ENCODE assay signal across 8 cellular contexts in the genomic region with DNA sequence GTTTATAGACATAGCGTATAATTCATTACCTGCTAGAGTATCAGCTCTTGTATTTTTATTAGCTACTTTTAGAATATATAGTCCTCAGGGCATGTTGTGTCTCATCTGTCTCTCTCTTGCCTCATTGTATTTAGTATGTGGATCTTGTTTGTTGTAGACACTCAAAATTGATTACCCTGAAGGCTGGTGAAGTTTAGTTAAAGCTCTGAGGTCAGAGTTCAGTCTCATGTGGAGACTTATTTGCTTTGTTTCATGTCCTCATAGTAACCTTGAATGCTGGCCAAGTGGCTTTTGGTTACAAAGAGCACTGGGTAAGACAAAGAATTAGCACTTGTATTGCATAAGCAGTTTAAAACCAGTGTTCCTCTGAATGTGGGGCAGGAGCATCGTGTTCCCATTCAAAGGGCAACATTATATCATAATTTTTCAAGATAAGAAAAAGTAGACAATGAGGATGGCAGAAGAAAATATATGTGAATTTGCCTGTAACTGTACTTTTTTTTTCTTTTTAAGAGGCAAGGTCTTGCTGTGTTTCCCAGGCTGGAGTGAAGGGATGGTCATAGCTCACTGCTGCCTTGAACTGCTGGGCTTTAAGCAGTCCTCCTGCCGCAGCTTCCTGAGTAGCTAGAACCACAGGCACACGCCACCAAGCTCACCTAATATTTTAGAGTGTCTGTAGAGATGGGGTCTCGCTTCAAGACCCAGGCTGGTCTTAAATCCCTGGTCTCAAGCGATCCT. TPM values are rescaled to one million over a fixed set of nuclear protein-coding genes. Genes with fewer than 3 reads are reported as not detected.
DNase-seq lines count a peak whose midpoint lies in the region; ATAC-seq, FAIRE-seq and TF ChIP-seq lines count a peak whose summit lies in the region.

No MANE protein-coding gene starts in this region.

- H3K36me3 ChIP-seq in Karpas-422 (ENCODE audit: insufficient read depth, low read length) (peaks cover 35% of the 10 kb centered on the region; the same call in 1 of the 2 replicates), SK-N-SH (replicated peaks in 1 of 2; ENCODE audit: control insufficient read depth in 1 of 2, insufficient read depth in 2 of 2, low read length in 1 of 2) (peaks cover 0 to 19% of the 10 kb centered on the region in 2 experiments)

- no peak for ATAC-seq in GM19351 (IDR thresholded peaks at IDR 0.05; ENCODE audit: unreplicated experiment)

- WGBS in SK-N-SH (ENCODE audit: low lambda C conversion rate): 94% methylated on average over 6 of the region's 6 CpGs

- peaks cover 18% of the 10 kb centered on the region for H3F3A ChIP-seq in SK-N-SH (replicated peaks; ENCODE audit: insufficient read depth)

- CTCF ChIA-PET in SK-N-SH (lab: Yijun Ruan, JAX): no interaction called here

- TF ChIP-seq EP300 in SK-N-SH (IDR thresholded peaks at IDR 0.05; ENCODE audit: borderline replicate concordance in 1 of 2, low read depth in 1 of 2, low read length in 1 of 2): no peak

- H3K27me3 ChIP-seq in Karpas-422 (ENCODE audit: low read length) (no peaks in the 10 kb centered on the region), SK-N-SH (ENCODE audit: insufficient read depth) (no peaks in the 10 kb centered on the region)

- TF ChIP-seq RAD21 in SK-N-SH (IDR thresholded peaks at IDR 0.05; ENCODE audit: low read length): no peak

- POLR2A ChIA-PET in SK-N-SH (lab: Yijun Ruan, JAX): no interaction called here

- H3K79me2 ChIP-seq in Karpas-422 (ENCODE audit: low read length): peaks cover 94% of the 10 kb centered on the region
- H3K79me2 ChIP-seq in SK-N-SH (ENCODE audit: insufficient read depth): peaks cover 89% of the 10 kb centered on the region

- H3K4me3 ChIP-seq in Karpas-422 (ENCODE audit: low read length): no peak overlapping the region
- H3K4me3 ChIP-seq in SK-N-SH (ENCODE audit: low read depth in 2 of 2, low read length in 1 of 2): no peak overlapping the region

- H3K4me2 ChIP-seq in Karpas-422 (ENCODE audit: low read depth, low read length, poor library complexity, severe bottlenecking) (no peak overlapping the region), SK-N-SH (no peak overlapping the region)

- H3K4me1 ChIP-seq in Karpas-422 (ENCODE audit: low read length) (peaks cover 32% of the 10 kb centered on the region), SK-N-SH (ENCODE audit: control insufficient read depth in 1 of 2, insufficient read depth in 2 of 2, low read depth in 1 of 2, low read length in 1 of 2) (peaks cover 18 to 24% of the 10 kb centered on the region in 2 experiments; a peak in 3 of 4 replicates)

- H3K9me2 ChIP-seq in Karpas-422 (replicated peaks; ENCODE audit: insufficient read depth, low read length) (no peaks in the 10 kb centered on the region), SK-N-SH (no peaks in the 10 kb centered on the region)

- TF ChIP-seq CTCF in AG09319 (IDR thresholded peaks at IDR 0.05; ENCODE audit: low read depth, low read length) (no peak), SK-N-SH (IDR thresholded peaks at IDR 0.05) (no peak)

- H3K9me3 ChIP-seq in Karpas-422 (ENCODE audit: low read length): no peaks in the 10 kb centered on the region; the same call in 1 of the 2 replicates
- no peaks in the 10 kb centered on the region for H3K9me3 ChIP-seq in SK-N-SH

- H3K9ac ChIP-seq in Karpas-422 (ENCODE audit: low read length): no peak overlapping the region
- H3K9ac ChIP-seq in SK-N-SH: no peak overlapping the region

- no peak for FAIRE-seq in H54 (lab: Jason Lieb, UNC)

- TF ChIP-seq POLR2A in H54 (IDR thresholded peaks at IDR 0.05; ENCODE audit: low read depth, low read length): no peak

- H3K27ac ChIP-seq in Karpas-422 (ENCODE audit: low read length) (peak overlapping the region; percentile 39; the same call in 1 of the 2 replicates), SK-N-SH (ENCODE audit: low read depth in 2 of 2, low read length in 1 of 2) (no peak overlapping the region; a peak in 2 of 4 replicates)

- no peak overlapping the region for H2AFZ ChIP-seq in Karpas-422 (ENCODE audit: low read length)
- H2AFZ ChIP-seq in SK-N-SH (ENCODE audit: low read depth): no peak overlapping the region

- no peaks in the 10 kb centered on the region; the same call in 1 of the 2 replicates for H4K20me1 ChIP-seq in Karpas-422 (ENCODE audit: insufficient read depth, low read depth, low read length)
- H4K20me1 ChIP-seq in SK-N-SH (ENCODE audit: insufficient read depth): no peaks in the 10 kb centered on the region

- DNase-seq in AG09319 (ENCODE audit: extremely low read depth, low read depth) (peak; percentile 74), Karpas-422 (no peak), astrocyte of the hippocampus (ENCODE audit: low read depth, low spot score) (peak; percentile 37), lung microvascular endothelial cell (ENCODE audit: low read depth in 2 of 2) (peak; percentile 29 to 58), cortex of kidney (lab: John Stamatoyannopoulos, UW) (no peak), SK-N-SH (no peak), H54 (ENCODE audit: insufficient read length, low spot score) (no peak)

TF ChIP-seq in SK-N-SH, 30 proteins besides CTCF, POLR2A, EP300 and RAD21:
- no peak for TF ChIP-seq ZBTB33 (IDR thresholded peaks at IDR 0.05; ENCODE audit: borderline replicate concordance, low read depth)
- TF ChIP-seq RCOR1 (IDR thresholded peaks at IDR 0.05; ENCODE audit: low read length): no peak
- TF ChIP-seq GATA2 (CRISPR knock-in tag; IDR thresholded peaks at IDR 0.05): no peak
- no peak for TF ChIP-seq GABPA (IDR thresholded peaks at IDR 0.05; ENCODE audit: low read depth)
- TF ChIP-seq CHD2 (IDR thresholded peaks at IDR 0.05; ENCODE audit: low read length, partially characterized antibody): no peak
- no peak for TF ChIP-seq MAX (IDR thresholded peaks at IDR 0.05; ENCODE audit: low read depth)
- TF ChIP-seq NFIC (IDR thresholded peaks at IDR 0.05; ENCODE audit: borderline replicate concordance): no peak
- no peak for TF ChIP-seq TEAD4 (IDR thresholded peaks at IDR 0.05; ENCODE audit: borderline replicate concordance, insufficient read depth)
- no peak for TF ChIP-seq PBX3 (IDR thresholded peaks at IDR 0.05)
- no peak for TF ChIP-seq FOSL2 (IDR thresholded peaks at IDR 0.05; ENCODE audit: borderline replicate concordance, low read depth)
TF ChIP-seq in SK-N-SH: peak in this region for 0.

RNA-seq across cellular contexts. Expression of gene CNST, which starts 17.4 kb away (rescaled TPM):
- 25.3 and 29.7 TPM in 2 replicates for total RNA-seq in Karpas-422 (2014; rRNA removed; shearing (Covaris generic); ENCODE audit: low replicate concordance)
- total RNA-seq in lung microvascular endothelial cell: 13.1 and 32.5 TPM in 2 replicates
- 21.7 and 29.8 TPM in 2 replicates for polyA plus RNA-seq in SK-N-SH (2012; rRNA removed)
- 26.4 and 27.7 TPM in 2 replicates for polyA plus RNA-seq in SK-N-SH (2012; cell fraction: cytosol; rRNA removed)
- 34.0 and 50.1 TPM in 2 replicates for polyA plus RNA-seq in SK-N-SH (2012; cell fraction: nucleus; rRNA removed)

RNA-seq across cellular contexts. Expression of gene TFB2M, which starts 17.6 kb away (rescaled TPM):
- 20.5 and 27.7 TPM in 2 replicates for total RNA-seq in Karpas-422 (2014; rRNA removed; shearing (Covaris generic); ENCODE audit: low replicate concordance)
- total RNA-seq in lung microvascular endothelial cell: 11.6 and 12.5 TPM in 2 replicates
- polyA plus RNA-seq in SK-N-SH (2012; rRNA removed): 17.3 and 26.2 TPM in 2 replicates
- 29.0 and 40.0 TPM in 2 replicates for polyA plus RNA-seq in SK-N-SH (2012; cell fraction: cytosol; rRNA removed)
- 13.5 and 23.2 TPM in 2 replicates for polyA plus RNA-seq in SK-N-SH (2012; cell fraction: nucleus; rRNA removed)

Comparison
In these comparisons a context has a peak if more than half of its experiments do, and no peak if none do; other contexts are left out.
1. DNase-seq: peak in AG09319 (single experiment), astrocyte of the hippocampus (single experiment) and lung microvascular endothelial cell (2 of 2); none in Karpas-422 (single experiment), cortex of kidney (single experiment), SK-N-SH (single experiment) and H54 (single experiment).